In genomic region chr15:33190539-33190938, GRCh38 we compare ENCODE assay signal across 15 cellular contexts.
"Had no signal": no experiment of that assay in that cellular context is flagged by ENCODE, and none has a peak within 500 bp of the region (broad histone marks: within the 10 kb centered on the region; RNA-seq: fewer than 3 reads in every experiment).

No MANE protein-coding gene starts in this region.

- ATAC-seq: left lung; mucosa of descending colon; naive thymus-derived CD8-positive, alpha-beta T cell; right cardiac atrium had no signal

- H3K4me3 Mint-ChIP-seq: activated CD4-positive, alpha-beta T cell treated with anti-CD3 and anti-CD28 coated beads, Interleukin-2, amount 10 ng/mL, durations not matched to agents 7 days and 5 days; activated naive CD8-positive, alpha-beta T cell treated with anti-CD3 and anti-CD28 coated beads, Interleukin-2, amount 10 ng/mL, durations not matched to agents 7 days and 5 days; naive thymus-derived CD8-positive, alpha-beta T cell had no signal

- H3K9me3 Mint-ChIP-seq: activated CD4-positive, alpha-beta T cell treated with anti-CD3 and anti-CD28 coated beads, Interleukin-2, amount 10 ng/mL, durations not matched to agents 7 days and 5 days; activated naive CD8-positive, alpha-beta T cell treated with anti-CD3 and anti-CD28 coated beads, Interleukin-2, amount 10 ng/mL, durations not matched to agents 7 days and 5 days; naive thymus-derived CD8-positive, alpha-beta T cell had no signal

- DNase-seq: activated CD4-positive, alpha-beta T cell treated with anti-CD3 and anti-CD28 coated beads, Interleukin-2, amount 10 ng/mL, durations not matched to agents 7 days and 5 days; activated naive CD8-positive, alpha-beta T cell treated with anti-CD3 and anti-CD28 coated beads, Interleukin-2, amount 10 ng/mL, durations not matched to agents 7 days and 5 days; aorta; dermis blood vessel endothelial cell; left lung; mucosa of descending colon; naive thymus-derived CD8-positive, alpha-beta T cell; occipital lobe; right cardiac atrium; small intestine; T-helper 9 cell; tibial artery had no signal

- H3K36me3 ChIP-seq: breast epithelium, left lung, tibial artery, vagina had no signal

- H3K27me3 ChIP-seq: vagina had no signal

- H3K27ac Mint-ChIP-seq: activated CD4-positive, alpha-beta T cell treated with anti-CD3 and anti-CD28 coated beads, Interleukin-2, amount 10 ng/mL, durations not matched to agents 7 days and 5 days; activated naive CD8-positive, alpha-beta T cell treated with anti-CD3 and anti-CD28 coated beads, Interleukin-2, amount 10 ng/mL, durations not matched to agents 7 days and 5 days; naive thymus-derived CD8-positive, alpha-beta T cell; progenitor cell of endocrine pancreas had no signal

- H3K9me3 ChIP-seq: breast epithelium, left lung, mucosa of descending colon, tibial artery, vagina had no signal

- H3K4me3 ChIP-seq: breast epithelium, left lung, mucosa of descending colon, tibial artery, vagina had no signal

- H3K4me1 ChIP-seq: breast epithelium had no signal

- H3K36me3 Mint-ChIP-seq: activated naive CD8-positive, alpha-beta T cell treated with anti-CD3 and anti-CD28 coated beads, Interleukin-2, amount 10 ng/mL, durations not matched to agents 7 days and 5 days; naive thymus-derived CD8-positive, alpha-beta T cell had no signal

- H3K27ac ChIP-seq: breast epithelium, left lung, tibial artery, vagina had no signal
